In the genomic region with DNA sequence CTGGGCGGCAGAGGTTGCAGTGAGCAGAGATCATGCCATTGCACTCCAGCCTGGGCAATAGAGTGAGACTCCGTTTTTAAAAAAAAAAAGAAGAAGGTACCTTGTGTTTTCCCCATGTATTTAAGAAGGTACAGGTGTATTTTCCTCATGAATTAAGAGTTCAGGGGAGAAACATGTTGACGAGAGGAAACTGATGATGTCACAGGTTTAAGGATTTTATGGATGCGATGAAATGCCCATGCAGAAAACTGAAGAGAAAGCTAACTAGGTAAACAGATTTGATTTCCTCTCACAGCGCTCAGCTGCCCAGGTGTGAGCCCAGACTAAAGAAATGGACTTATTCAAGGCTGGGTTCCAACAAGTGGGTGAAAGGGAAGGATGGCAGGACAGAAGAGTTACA, we compare ENCODE assay signal across 33 cellular contexts.
"Had no signal": no experiment of that assay in that cellular context is flagged by ENCODE, and none has a peak within 500 bp of the region (broad histone marks: within the 10 kb centered on the region; RNA-seq: fewer than 3 reads in every experiment).

No MANE protein-coding gene starts in this region.

- H3K27me3 ChIP-seq: body of pancreas, brain microvascular endothelial cell, breast epithelium had no signal

- H3K27ac ChIP-seq: body of pancreas, brain microvascular endothelial cell, breast epithelium, WERI-Rb-1 had no signal

- H3K36me3 ChIP-seq: brain microvascular endothelial cell, breast epithelium, WERI-Rb-1 had no signal

- FAIRE-seq: astrocyte, TTC549 had no signal

- H3K4me1 ChIP-seq: breast epithelium had no signal

- H3K9me3 ChIP-seq: body of pancreas, breast epithelium had no signal

- H3K4me3 ChIP-seq: body of pancreas, breast epithelium had no signal

- ATAC-seq: activated CD4-positive, alpha-beta T cell treated with anti-CD3 and anti-CD28 coated beads for 36 hours; activated CD4-positive, CD25-positive, alpha-beta regulatory T cell treated with anti-CD3 and anti-CD28 coated beads, Interleukin-2, amount 50 U/mL, for 24 hours; activated CD8-positive, alpha-beta memory T cell treated with anti-CD3 and anti-CD28 coated beads, Interleukin-2, amount 10 ng/mL, durations not matched to agents 7 days and 5 days; activated CD8-positive, alpha-beta T cell treated with anti-CD3 and anti-CD28 coated beads, Interleukin-2, amount 10 ng/mL, durations not matched to agents 7 days and 5 days; activated naive CD8-positive, alpha-beta T cell treated with anti-CD3 and anti-CD28 coated beads, Interleukin-2, amount 50 U/mL, for 24 hours; body of pancreas; T-cell; WTC11 had no signal

- DNase-seq: activated CD4-positive, alpha-beta memory T cell treated with anti-CD3 and anti-CD28 coated beads, Interleukin-2, amount 10 ng/mL, durations not matched to agents 7 days and 5 days; activated CD4-positive, alpha-beta T cell treated with anti-CD3 and anti-CD28 coated beads for 1 hour; activated CD4-positive, alpha-beta T cell treated with anti-CD3 and anti-CD28 coated beads for 36 hours; activated CD4-positive, alpha-beta T cell treated with anti-CD3 and anti-CD28 coated beads for 48 hours; activated CD4-positive, alpha-beta T cell treated with anti-CD3 and anti-CD28 coated beads, Interleukin-2, amount 10 ng/mL, durations not matched to agents 7 days and 5 days; activated CD4-positive, alpha-beta T cell treated with anti-CD3 and anti-CD28 coated beads, Interleukin-2, amount 50 U/mL, for 48 hours; activated CD4-positive, CD25-positive, alpha-beta regulatory T cell; activated CD8-positive, alpha-beta memory T cell treated with anti-CD3 and anti-CD28 coated beads for 24 hours; activated CD8-positive, alpha-beta memory T cell treated with anti-CD3 and anti-CD28 coated beads, Interleukin-2, amount 10 ng/mL, durations not matched to agents 7 days and 5 days; activated CD8-positive, alpha-beta memory T cell treated with anti-CD3 and anti-CD28 coated beads, Interleukin-2, amount 50 U/mL, for 48 hours; activated CD8-positive, alpha-beta T cell treated with anti-CD3 and anti-CD28 coated beads, Interleukin-2, amount 10 ng/mL, durations not matched to agents 7 days and 5 days; activated effector memory CD4-positive, alpha-beta T cell treated with Interleukin-2 at 50 U/mL for 16 hours; activated gamma-delta T cell; activated naive CD4-positive, alpha-beta T cell treated with anti-CD3 and anti-CD28 coated beads, Interleukin-2, amount 10 ng/mL, durations not matched to agents 7 days and 5 days; activated naive CD4-positive, alpha-beta T cell treated with Interleukin-2 at 50 U/mL for 16 hours; activated naive CD8-positive, alpha-beta T cell treated with anti-CD3 and anti-CD28 coated beads, Interleukin-2, amount 10 ng/mL, durations not matched to agents 7 days and 5 days; activated naive CD8-positive, alpha-beta T cell treated with anti-CD3 and anti-CD28 coated beads, Interleukin-2, amount 50 U/mL, for 24 hours; activated T-cell treated with anti-CD3 and anti-CD28 coated beads, Interleukin-2, amount 50 U/mL, for 24 hours; activated T-cell treated with anti-CD3 and anti-CD28 coated beads, Interleukin-2, amount 50 U/mL, for 48 hours; amygdala; anterior cingulate cortex; body of pancreas; brain microvascular endothelial cell; central memory CD4-positive, alpha-beta T cell; T-cell; T-helper 2 cell; T-helper 9 cell; WERI-Rb-1 had no signal
